Comparison of ENCODE assay signal across 8 cellular contexts in genomic region chr6:97282726-97283617, GRCh38. TPM values are rescaled to one million over a fixed set of nuclear protein-coding genes. Genes with fewer than 3 reads are reported as not detected.
DNase-seq lines count a peak whose midpoint lies in the region; ATAC-seq lines count a peak whose summit lies in the region.

A gene with protein sequence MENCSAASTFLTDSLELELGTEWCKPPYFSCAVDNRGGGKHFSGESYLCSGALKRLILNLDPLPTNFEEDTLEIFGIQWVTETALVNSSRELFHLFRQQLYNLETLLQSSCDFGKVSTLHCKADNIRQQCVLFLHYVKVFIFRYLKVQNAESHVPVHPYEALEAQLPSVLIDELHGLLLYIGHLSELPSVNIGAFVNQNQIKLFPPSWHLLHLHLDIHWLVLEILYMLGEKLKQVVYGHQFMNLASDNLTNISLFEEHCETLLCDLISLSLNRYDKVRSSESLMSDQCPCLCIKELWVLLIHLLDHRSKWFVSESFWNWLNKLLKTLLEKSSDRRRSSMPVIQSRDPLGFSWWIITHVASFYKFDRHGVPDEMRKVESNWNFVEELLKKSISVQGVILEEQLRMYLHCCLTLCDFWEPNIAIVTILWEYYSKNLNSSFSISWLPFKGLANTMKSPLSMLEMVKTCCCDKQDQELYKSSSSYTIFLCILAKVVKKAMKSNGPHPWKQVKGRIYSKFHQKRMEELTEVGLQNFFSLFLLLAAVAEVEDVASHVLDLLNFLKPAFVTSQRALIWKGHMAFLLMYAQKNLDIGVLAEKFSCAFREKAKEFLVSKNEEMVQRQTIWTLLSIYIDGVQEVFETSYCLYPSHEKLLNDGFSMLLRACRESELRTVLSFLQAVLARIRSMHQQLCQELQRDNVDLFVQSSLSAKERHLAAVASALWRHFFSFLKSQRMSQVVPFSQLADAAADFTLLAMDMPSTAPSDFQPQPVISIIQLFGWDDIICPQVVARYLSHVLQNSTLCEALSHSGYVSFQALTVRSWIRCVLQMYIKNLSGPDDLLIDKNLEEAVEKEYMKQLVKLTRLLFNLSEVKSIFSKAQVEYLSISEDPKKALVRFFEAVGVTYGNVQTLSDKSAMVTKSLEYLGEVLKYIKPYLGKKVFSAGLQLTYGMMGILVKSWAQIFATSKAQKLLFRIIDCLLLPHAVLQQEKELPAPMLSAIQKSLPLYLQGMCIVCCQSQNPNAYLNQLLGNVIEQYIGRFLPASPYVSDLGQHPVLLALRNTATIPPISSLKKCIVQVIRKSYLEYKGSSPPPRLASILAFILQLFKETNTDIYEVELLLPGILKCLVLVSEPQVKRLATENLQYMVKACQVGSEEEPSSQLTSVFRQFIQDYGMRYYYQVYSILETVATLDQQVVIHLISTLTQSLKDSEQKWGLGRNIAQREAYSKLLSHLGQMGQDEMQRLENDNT (minus strand): TSS chr6:97283216. CDS start chr6:97282477, 739 bp downstream.

- peak within 1 kb of the TSS; percentile 78 to 96 (median 88) for H3K9ac ChIP-seq in BLaER1 treated with 17β-estradiol and CSF1 and Interleukin-3, amounts not matched to agents 10 nM and 100 nM

- no peaks in the 10 kb centered on the region for H3K27me3 ChIP-seq in BLaER1 treated with 17β-estradiol and CSF1 and Interleukin-3, amounts not matched to agents 10 nM and 100 nM

- DNase-seq in NCI-H526 (lab: John Stamatoyannopoulos, UW): peak; percentile 93 to 96
- DNase-seq in activated CD4-positive, alpha-beta T cell treated with anti-CD3 and anti-CD28 coated beads for 4 hours: peak; percentile 90 to 92
- peak; percentile 96 for DNase-seq in dedifferentiated amniotic fluid mesenchymal stem cell (ENCODE audit: extremely low spot score)
- peak; percentile 94 for DNase-seq in left lobe of liver (ENCODE audit: low spot score)
- DNase-seq in stimulated activated CD4-positive, alpha-beta T cell treated with anti-CD3 and anti-CD28 coated beads, Interleukin-2, amount 100 ng/mL, for 24 hours: peak; percentile 91 to 94

- ATAC-seq in GM19328 (IDR thresholded peaks at IDR 0.05; ENCODE audit: unreplicated experiment) (peak; percentile 97), HG03469 (IDR thresholded peaks at IDR 0.05; ENCODE audit: unreplicated experiment) (peak; percentile 97), left lobe of liver (peak; percentile 99)

- peaks cover 8 to 33% (median 24%) of the 10 kb centered on the region in 11 experiments for H3K36me3 ChIP-seq in BLaER1 treated with 17β-estradiol and CSF1 and Interleukin-3, amounts not matched to agents 10 nM and 100 nM

- H3K4me1 ChIP-seq in BLaER1 treated with 17β-estradiol and CSF1 and Interleukin-3, amounts not matched to agents 10 nM and 100 nM: peaks cover 13 to 31% (median 19%) of the 10 kb centered on the region in 10 experiments; a peak in 17 of 20 replicates

- H4K20me1 ChIP-seq in BLaER1 treated with 17β-estradiol and CSF1 and Interleukin-3, amounts not matched to agents 10 nM and 100 nM: no peaks in the 10 kb centered on the region; a peak in 2 of 22 replicates

- H3K27ac ChIP-seq in BLaER1 treated with 17β-estradiol and CSF1 and Interleukin-3, amounts not matched to agents 10 nM and 100 nM: peak within 1 kb of the TSS; percentile 6 to 96 (median 87); a peak in 21 of 22 replicates

- peak within 1 kb of the TSS; percentile 84 to 97 (median 88) for H3K4me2 ChIP-seq in BLaER1 treated with 17β-estradiol and CSF1 and Interleukin-3, amounts not matched to agents 10 nM and 100 nM

- peak within 1 kb of the TSS; percentile 71 to 97 (median 88) for H3K4me3 ChIP-seq in BLaER1 treated with 17β-estradiol and CSF1 and Interleukin-3, amounts not matched to agents 10 nM and 100 nM

- H3K9me3 ChIP-seq in BLaER1 treated with 17β-estradiol and CSF1 and Interleukin-3, amounts not matched to agents 10 nM and 100 nM (replicated peaks in 1 of 11): no peaks in the 10 kb centered on the region

RNA-seq across cellular contexts. Expression of the gene that starts here (rescaled TPM):
- total RNA-seq in left lobe of liver: 1.5 TPM

Comparison
In these comparisons a context has a peak if more than half of its experiments do, and no peak if none do; other contexts are left out.
1. Peak in every context shown above with its lines: DNase-seq, ATAC-seq, H3K4me3 ChIP-seq and H3K27ac ChIP-seq.